Comparison of ENCODE assay signal across 21 cellular contexts in genomic region chr5:65819905-65820240, GRCh38.
A peak's percentile ranks its signal among the peaks of the same experiment; 100 is the strongest.
DNase-seq lines count a peak whose midpoint lies in the region; ATAC-seq and TF ChIP-seq lines count a peak whose summit lies in the region.
"Had no signal": no experiment of that assay in that cellular context is flagged by ENCODE, and none has a peak within 500 bp of the region (broad histone marks: within the 10 kb centered on the region; RNA-seq: fewer than 3 reads in every experiment).

No MANE protein-coding gene starts in this region.

- no peaks in the 10 kb centered on the region for H3K27me3 Mint-ChIP-seq in activated CD8-positive, alpha-beta memory T cell treated with anti-CD3 and anti-CD28 coated beads, Interleukin-2, amount 10 ng/mL, durations not matched to agents 7 days and 5 days
- no peaks in the 10 kb centered on the region for H3K27me3 Mint-ChIP-seq in activated CD8-positive, alpha-beta T cell treated with anti-CD3 and anti-CD28 coated beads, Interleukin-2, amount 10 ng/mL, durations not matched to agents 7 days and 5 days (ENCODE audit: low read depth)
- H3K27me3 Mint-ChIP-seq: naive thymus-derived CD8-positive, alpha-beta T cell; T-cell had no signal

- no peak overlapping the region for H3K4me3 ChIP-seq in tibial nerve
- H3K4me3 ChIP-seq: esophagus squamous epithelium had no signal

- TF ChIP-seq CTCF in tibial nerve (IDR thresholded peaks at IDR 0.05): no peak

- H3K27ac ChIP-seq in tibial nerve: no peak overlapping the region
- H3K27ac ChIP-seq: esophagus squamous epithelium had no signal

- no peak overlapping the region for H3K4me3 Mint-ChIP-seq in activated CD8-positive, alpha-beta memory T cell treated with anti-CD3 and anti-CD28 coated beads, Interleukin-2, amount 10 ng/mL, durations not matched to agents 7 days and 5 days
- no peak overlapping the region for H3K4me3 Mint-ChIP-seq in activated CD8-positive, alpha-beta T cell treated with anti-CD3 and anti-CD28 coated beads, Interleukin-2, amount 10 ng/mL, durations not matched to agents 7 days and 5 days
- H3K4me3 Mint-ChIP-seq: naive thymus-derived CD8-positive, alpha-beta T cell; T-cell had no signal

- no peaks in the 10 kb centered on the region for H3K27me3 ChIP-seq in tibial nerve
- H3K27me3 ChIP-seq: BE2C, esophagus squamous epithelium had no signal

- peaks cover 7% of the 10 kb centered on the region for H3K36me3 Mint-ChIP-seq in activated CD8-positive, alpha-beta memory T cell treated with anti-CD3 and anti-CD28 coated beads, Interleukin-2, amount 10 ng/mL, durations not matched to agents 7 days and 5 days
- H3K36me3 Mint-ChIP-seq in activated CD8-positive, alpha-beta T cell treated with anti-CD3 and anti-CD28 coated beads, Interleukin-2, amount 10 ng/mL, durations not matched to agents 7 days and 5 days (ENCODE audit: low read depth): peaks cover 20% of the 10 kb centered on the region

- no peak for TF ChIP-seq POLR2A in tibial nerve (IDR thresholded peaks at IDR 0.05)

- no peaks in the 10 kb centered on the region for H3K9me3 ChIP-seq in tibial nerve
- H3K9me3 ChIP-seq: BE2C, esophagus squamous epithelium had no signal

- no peaks in the 10 kb centered on the region for H3K4me1 ChIP-seq in tibial nerve
- H3K4me1 ChIP-seq: BE2C, esophagus squamous epithelium had no signal

- DNase-seq in activated CD8-positive, alpha-beta memory T cell treated with anti-CD3 and anti-CD28 coated beads, Interleukin-2, amount 10 ng/mL, durations not matched to agents 7 days and 5 days: no peak
- no peak for DNase-seq in activated CD8-positive, alpha-beta memory T cell treated with anti-CD3 and anti-CD28 coated beads for 24 hours
- no peak for DNase-seq in activated CD8-positive, alpha-beta T cell treated with anti-CD3 and anti-CD28 coated beads, Interleukin-2, amount 10 ng/mL, durations not matched to agents 7 days and 5 days
- DNase-seq in inferior parietal cortex (ENCODE audit: extremely low spot score) (peak; percentile 35), superior temporal gyrus (ENCODE audit: extremely low spot score) (peak; percentile 75), tibial nerve (ENCODE audit: low spot score in 2 of 2) (no peak), KG1 (lab: John Stamatoyannopoulos, UW) (no peak), DMS153 treated with DMSO at 0.1 percent for 48 hours (lab: John Stamatoyannopoulos, UW; ENCODE audit: unreplicated experiment) (no peak)
- DNase-seq: activated effector memory CD4-positive, alpha-beta T cell treated with Interleukin-2 at 50 U/mL for 16 hours; anterior cingulate cortex; BE2C; central memory CD4-positive, alpha-beta T cell; effector memory CD4-positive, alpha-beta T cell; esophagus squamous epithelium; mesendoderm; naive thymus-derived CD8-positive, alpha-beta T cell; NCI-H1417 treated with DMSO at 0.1 percent for 48 hours; NCI-H524 treated with DMSO at 0.1 percent for 48 hours; stimulated activated CD4-positive, alpha-beta T cell treated with anti-CD3 and anti-CD28 coated beads, Interleukin-2, amount 100 ng/mL, for 24 hours; T-cell had no signal

- TF ChIP-seq EP300 in tibial nerve (IDR thresholded peaks at IDR 0.05): no peak

- POLR2A ChIA-PET in activated CD8-positive, alpha-beta T cell treated with anti-CD3 and anti-CD28 coated beads, Interleukin-2, amount 10 ng/mL, durations not matched to agents 7 days and 5 days (lab: Charles Lee): interaction anchor here (0.7 kb wide), 1 partner anchor 345 kb away, joined by 5 read pairs; no protein-coding TSS in a partner anchor

- peak overlapping the region; percentile 21 for H3K27ac Mint-ChIP-seq in activated CD8-positive, alpha-beta memory T cell treated with anti-CD3 and anti-CD28 coated beads, Interleukin-2, amount 10 ng/mL, durations not matched to agents 7 days and 5 days
- peak overlapping the region; percentile 39 for H3K27ac Mint-ChIP-seq in activated CD8-positive, alpha-beta T cell treated with anti-CD3 and anti-CD28 coated beads, Interleukin-2, amount 10 ng/mL, durations not matched to agents 7 days and 5 days
- H3K27ac Mint-ChIP-seq: T-cell had no signal

- no peaks in the 10 kb centered on the region for H3K9me3 Mint-ChIP-seq in activated CD8-positive, alpha-beta memory T cell treated with anti-CD3 and anti-CD28 coated beads, Interleukin-2, amount 10 ng/mL, durations not matched to agents 7 days and 5 days (ENCODE audit: low read depth)
- H3K9me3 Mint-ChIP-seq in activated CD8-positive, alpha-beta T cell treated with anti-CD3 and anti-CD28 coated beads, Interleukin-2, amount 10 ng/mL, durations not matched to agents 7 days and 5 days (ENCODE audit: insufficient read depth): no peaks in the 10 kb centered on the region
- H3K9me3 Mint-ChIP-seq: naive thymus-derived CD8-positive, alpha-beta T cell; T-cell had no signal

- no peak for ATAC-seq in activated CD8-positive, alpha-beta memory T cell treated with anti-CD3 and anti-CD28 coated beads, Interleukin-2, amount 10 ng/mL, durations not matched to agents 7 days and 5 days
- no peak for ATAC-seq in activated CD8-positive, alpha-beta T cell treated with anti-CD3 and anti-CD28 coated beads, Interleukin-2, amount 10 ng/mL, durations not matched to agents 7 days and 5 days
- ATAC-seq: naive thymus-derived CD8-positive, alpha-beta T cell; Right ventricle myocardium inferior; T-cell had no signal

- peaks cover 0 to 6% (median 0%) of the 10 kb centered on the region in 3 donors for H3K36me3 ChIP-seq in tibial nerve

- CTCF ChIA-PET in activated CD8-positive, alpha-beta memory T cell treated with anti-CD3 and anti-CD28 coated beads, Interleukin-2, amount 10 ng/mL, durations not matched to agents 7 days and 5 days (lab: Charles Lee): no interaction called here
- CTCF ChIA-PET in activated CD8-positive, alpha-beta T cell treated with anti-CD3 and anti-CD28 coated beads, Interleukin-2, amount 10 ng/mL, durations not matched to agents 7 days and 5 days (lab: Charles Lee): interaction anchor here (0.6 kb wide), 2 partner anchors 753 to 994 kb away, joined by 3 read pairs; no protein-coding TSS in a partner anchor

- H3K4me1 Mint-ChIP-seq in activated CD8-positive, alpha-beta memory T cell treated with anti-CD3 and anti-CD28 coated beads, Interleukin-2, amount 10 ng/mL, durations not matched to agents 7 days and 5 days: peaks cover 20% of the 10 kb centered on the region
- H3K4me1 Mint-ChIP-seq in activated CD8-positive, alpha-beta T cell treated with anti-CD3 and anti-CD28 coated beads, Interleukin-2, amount 10 ng/mL, durations not matched to agents 7 days and 5 days (ENCODE audit: low read depth): peaks cover 15% of the 10 kb centered on the region

Comparison
In these comparisons a context has a peak if more than half of its experiments do, and no peak if none do; other contexts are left out.
1. DNase-seq: peak in inferior parietal cortex (single experiment) and superior temporal gyrus (single experiment); none in activated CD8-positive, alpha-beta memory T cell treated with anti-CD3 and anti-CD28 coated beads, Interleukin-2, amount 10 ng/mL, durations not matched to agents 7 days and 5 days (single experiment), activated CD8-positive, alpha-beta memory T cell treated with anti-CD3 and anti-CD28 coated beads for 24 hours (single experiment), activated CD8-positive, alpha-beta T cell treated with anti-CD3 and anti-CD28 coated beads, Interleukin-2, amount 10 ng/mL, durations not matched to agents 7 days and 5 days (single experiment), tibial nerve (0 of 2), KG1 (single experiment) and DMS153 treated with DMSO at 0.1 percent for 48 hours (single experiment).